ENCODE assay signal across 11 cellular contexts in genomic region chr1:233261206-233261605, GRCh38. TPM values are rescaled to one million over a fixed set of nuclear protein-coding genes. Genes with fewer than 3 reads are reported as not detected.
DNase-seq lines count a peak whose midpoint lies in the region; ATAC-seq and TF ChIP-seq lines count a peak whose summit lies in the region.
"Had no signal": no experiment of that assay in that cellular context is flagged by ENCODE, and none has a peak within 500 bp of the region (broad histone marks: within the 10 kb centered on the region; RNA-seq: fewer than 3 reads in every experiment).

No MANE protein-coding gene starts in this region.

- no peak overlapping the region for H3K4me3 ChIP-seq in GM12865 (ENCODE audit: low read depth, low read length)
- H3K4me3 ChIP-seq in OCI-LY7 (ENCODE audit: low read depth, low read length, poor library complexity, severe bottlenecking): no peak overlapping the region
- no peak overlapping the region for H3K4me3 ChIP-seq in colonic mucosa
- H3K4me3 ChIP-seq: K562 had no signal

- peaks cover 6% of the 10 kb centered on the region for H3K4me1 Mint-ChIP-seq in activated T-helper 17 cell treated with anti-CD3 and anti-CD28 coated beads, Interleukin-2, amount 50 U/mL, for 72 hours
- H3K4me1 Mint-ChIP-seq in activated CD4-positive, alpha-beta memory T cell treated with anti-CD3 and anti-CD28 coated beads, Interleukin-2, amount 10 ng/mL, durations not matched to agents 7 days and 5 days: peaks cover 18% of the 10 kb centered on the region

- H3K36me3 ChIP-seq in OCI-LY7 (ENCODE audit: insufficient read depth, low read length) (peaks cover 48% of the 10 kb centered on the region), colonic mucosa (no peaks in the 10 kb centered on the region)

- peaks cover 68% of the 10 kb centered on the region for H3K36me3 Mint-ChIP-seq in activated T-helper 17 cell treated with anti-CD3 and anti-CD28 coated beads, Interleukin-2, amount 50 U/mL, for 72 hours (ENCODE audit: low read depth)
- peaks cover 39% of the 10 kb centered on the region for H3K36me3 Mint-ChIP-seq in activated CD4-positive, alpha-beta memory T cell treated with anti-CD3 and anti-CD28 coated beads, Interleukin-2, amount 10 ng/mL, durations not matched to agents 7 days and 5 days (ENCODE audit: low read depth)

- no TSS peak for BruUV-seq in OCI-LY7 (replicated peaks; lab: Mats Ljungman, UMichigan)

- intact Hi-C loops in OCI-LY7 (cut with micrococcal nuclease; ENCODE audit: unreplicated experiment) (no loop called here), colonic mucosa (cut with DNase I) (no loop called here)

- CTCF ChIA-PET in activated CD4-positive, alpha-beta memory T cell treated with anti-CD3 and anti-CD28 coated beads, Interleukin-2, amount 10 ng/mL, durations not matched to agents 7 days and 5 days (lab: Charles Lee): no interaction called here
- CTCF ChIA-PET in OCI-LY7 (lab: Charles Lee; ENCODE audit: unreplicated experiment): no interaction called here

- TF ChIP-seq CTCF in GM12865 (IDR thresholded peaks at IDR 0.05; ENCODE audit: insufficient read depth, low read depth, low read length, missing control alignments) (no peak), OCI-LY7 (conservative IDR thresholded peaks at IDR 0.05; ENCODE audit: low read length) (no peak), colonic mucosa (IDR thresholded peaks at IDR 0.05) (no peak)

- POLR2A ChIA-PET in activated CD4-positive, alpha-beta memory T cell treated with anti-CD3 and anti-CD28 coated beads, Interleukin-2, amount 10 ng/mL, durations not matched to agents 7 days and 5 days (lab: Charles Lee): interaction anchor here (1.4 to 1.6 kb wide), 2 partner anchors 9 to 34 kb away, joined by 3 to 5 read pairs; no protein-coding TSS in a partner anchor
- POLR2A ChIA-PET in OCI-LY7 (lab: Charles Lee): interaction anchor here (0.5 to 1.0 kb wide), 3 partner anchors 15 to 362 kb away, joined by 3 to 5 read pairs (median 3); no protein-coding TSS in a partner anchor

- no peaks in the 10 kb centered on the region for H3K79me2 ChIP-seq in OCI-LY7 (ENCODE audit: insufficient read depth, low read depth, low read length)

- peak overlapping the region; percentile 21 for H3K27ac Mint-ChIP-seq in activated T-helper 17 cell treated with anti-CD3 and anti-CD28 coated beads, Interleukin-2, amount 50 U/mL, for 72 hours
- no peak overlapping the region for H3K27ac Mint-ChIP-seq in activated CD4-positive, alpha-beta memory T cell treated with anti-CD3 and anti-CD28 coated beads, Interleukin-2, amount 10 ng/mL, durations not matched to agents 7 days and 5 days

- DNase-seq in GM12865 (ENCODE audit: low read depth) (peak; percentile 28), NK-92 (lab: John Stamatoyannopoulos, UW; ENCODE audit: unreplicated experiment) (no peak), OCI-LY7 (ENCODE audit: low spot score) (no peak), colonic mucosa (no peak)
- no peak for DNase-seq in activated CD4-positive, alpha-beta memory T cell treated with anti-CD3 and anti-CD28 coated beads, Interleukin-2, amount 10 ng/mL, durations not matched to agents 7 days and 5 days
- DNase-seq: DND-41; naive thymus-derived CD8-positive, alpha-beta T cell had no signal

- H3K9me3 ChIP-seq in OCI-LY7 (ENCODE audit: low read length) (no peaks in the 10 kb centered on the region), colonic mucosa (no peaks in the 10 kb centered on the region)

- no peak overlapping the region for H3K4me2 ChIP-seq in OCI-LY7 (ENCODE audit: low read length)

- no peaks in the 10 kb centered on the region for H3K27me3 ChIP-seq in colonic mucosa

- H3K27ac ChIP-seq in OCI-LY7 (ENCODE audit: low read depth, low read length, poor library complexity, severe bottlenecking): no peak overlapping the region
- no peak overlapping the region for H3K27ac ChIP-seq in colonic mucosa

- H3K4me1 ChIP-seq in OCI-LY7 (ENCODE audit: insufficient read depth, low read length, poor library complexity, severe bottlenecking) (peaks cover 5% of the 10 kb centered on the region), colonic mucosa (no peaks in the 10 kb centered on the region)

- peak overlapping the region; percentile 22 for H3K4me3 Mint-ChIP-seq in activated T-helper 17 cell treated with anti-CD3 and anti-CD28 coated beads, Interleukin-2, amount 50 U/mL, for 72 hours
- H3K4me3 Mint-ChIP-seq in activated CD4-positive, alpha-beta memory T cell treated with anti-CD3 and anti-CD28 coated beads, Interleukin-2, amount 10 ng/mL, durations not matched to agents 7 days and 5 days: no peak overlapping the region
- H3K4me3 Mint-ChIP-seq: naive thymus-derived CD8-positive, alpha-beta T cell had no signal

- H3K9ac ChIP-seq in colonic mucosa (ENCODE audit: low read depth in 2 of 2, low read length in 2 of 2): no peak overlapping the region

- ATAC-seq in GM19452 (IDR thresholded peaks at IDR 0.05; ENCODE audit: unreplicated experiment): peak; percentile 99
- peak; percentile 91 for ATAC-seq in HG03039 (IDR thresholded peaks at IDR 0.05; ENCODE audit: unreplicated experiment)
- ATAC-seq in activated T-helper 17 cell treated with anti-CD3 and anti-CD28 coated beads, Interleukin-2, amount 50 U/mL, for 72 hours (replicated peaks): peak; percentile 82
- ATAC-seq: K562; naive thymus-derived CD8-positive, alpha-beta T cell had no signal

- H4K20me1 ChIP-seq in OCI-LY7 (ENCODE audit: insufficient read depth, low read length): no peaks in the 10 kb centered on the region

- no peaks in the 10 kb centered on the region for H3K27me3 Mint-ChIP-seq in activated T-helper 17 cell treated with anti-CD3 and anti-CD28 coated beads, Interleukin-2, amount 50 U/mL, for 72 hours
- no peaks in the 10 kb centered on the region for H3K27me3 Mint-ChIP-seq in activated CD4-positive, alpha-beta memory T cell treated with anti-CD3 and anti-CD28 coated beads, Interleukin-2, amount 10 ng/mL, durations not matched to agents 7 days and 5 days
- H3K27me3 Mint-ChIP-seq: naive thymus-derived CD8-positive, alpha-beta T cell had no signal

- H3K9me2 ChIP-seq in OCI-LY7 (ENCODE audit: insufficient read depth, low read length): no peaks in the 10 kb centered on the region

- no peaks in the 10 kb centered on the region for H3K9me3 Mint-ChIP-seq in activated T-helper 17 cell treated with anti-CD3 and anti-CD28 coated beads, Interleukin-2, amount 50 U/mL, for 72 hours
- no peaks in the 10 kb centered on the region for H3K9me3 Mint-ChIP-seq in activated CD4-positive, alpha-beta memory T cell treated with anti-CD3 and anti-CD28 coated beads, Interleukin-2, amount 10 ng/mL, durations not matched to agents 7 days and 5 days
- H3K9me3 Mint-ChIP-seq: naive thymus-derived CD8-positive, alpha-beta T cell had no signal

- H2AFZ ChIP-seq in OCI-LY7 (ENCODE audit: low read length): no peak overlapping the region

RNA-seq across cellular contexts. Expression of gene PCNX2, which starts 34.3 kb away (rescaled TPM):
- total RNA-seq in activated T-helper 17 cell treated with anti-CD3 and anti-CD28 coated beads, Interleukin-2, amount 50 U/mL, for 72 hours: 10 to 100 TPM; 21.3 to 25.9 TPM
- total RNA-seq in activated CD4-positive, alpha-beta memory T cell treated with anti-CD3 and anti-CD28 coated beads, Interleukin-2, amount 10 ng/mL, durations not matched to agents 7 days and 5 days: 10 to 100 TPM; 21.8 to 23.2 TPM
- 16.4 and 17.1 TPM in 2 replicates for total RNA-seq in OCI-LY7 (2014; rRNA removed; shearing (Covaris generic))
- total RNA-seq in OCI-LY7 (2022): 26.9 and 30.6 TPM in 2 replicates
- 1 to 10 TPM; 5.4 to 6.7 TPM for total RNA-seq in colonic mucosa
